1 cellular context compared by ENCODE assay signal in the genomic region with DNA sequence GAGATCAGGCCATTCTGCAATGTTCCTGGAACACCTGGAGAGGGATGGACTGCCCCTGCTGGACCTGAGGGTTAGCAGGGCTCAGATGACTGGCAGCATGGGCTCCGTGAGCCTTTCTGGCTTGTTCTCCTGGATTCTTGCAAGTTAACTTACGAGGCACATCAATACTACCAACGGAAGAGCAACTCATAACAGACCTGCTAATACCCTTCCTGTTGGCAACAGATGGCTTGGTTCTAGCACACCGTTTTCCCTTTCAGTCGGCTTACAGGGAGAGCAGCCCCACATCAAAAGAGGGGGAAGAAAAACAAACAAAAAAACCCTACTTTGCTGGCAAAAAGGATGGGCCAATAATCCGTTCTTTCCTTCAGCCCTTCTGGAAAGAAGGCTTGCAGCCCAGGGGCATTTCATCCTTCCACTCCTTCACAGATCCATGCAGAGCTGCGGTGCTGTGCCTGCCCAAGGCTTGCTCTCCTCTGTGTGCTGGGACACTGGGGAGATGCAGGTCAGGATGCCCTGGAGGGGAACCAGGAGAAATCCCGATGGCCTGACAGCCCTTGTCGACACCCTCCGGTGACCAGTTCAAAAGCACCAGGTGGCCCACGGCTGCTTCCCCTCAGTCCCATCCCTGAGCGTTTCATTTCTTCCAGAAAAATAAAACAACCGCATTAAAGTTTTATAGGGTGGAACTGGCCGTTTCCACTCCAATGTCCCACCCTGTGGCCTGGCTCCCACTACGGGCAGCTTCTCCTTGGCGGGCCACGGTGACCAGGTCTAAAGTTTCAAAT.
TF ChIP-seq lines count a peak whose summit lies in the region.

No MANE protein-coding gene starts in this region.

TF ChIP-seq in WTC11, 78 proteins besides CTCF, POLR2A, EP300 and RAD21:
- no peak for TF ChIP-seq SMAD3 (CRISPR knock-in tag; IDR thresholded peaks at IDR 0.05; ENCODE audit: borderline replicate concordance)
- TF ChIP-seq IRF1 (CRISPR knock-in tag; IDR thresholded peaks at IDR 0.05): 0 out of 2 replicates have a peak, but pooled peaks have one; percentile 30
